ENCODE assay signal across 9 cellular contexts in genomic region chr13:50410921-50411712, GRCh38.
DNase-seq lines count a peak whose midpoint lies in the region; ATAC-seq and TF ChIP-seq lines count a peak whose summit lies in the region.
"Had no signal": no experiment of that assay in that cellular context is flagged by ENCODE, and none has a peak within 500 bp of the region (broad histone marks: within the 10 kb centered on the region; RNA-seq: fewer than 3 reads in every experiment).

No MANE protein-coding gene starts in this region.

- H3K4me1 Mint-ChIP-seq in activated CD8-positive, alpha-beta memory T cell treated with anti-CD3 and anti-CD28 coated beads, Interleukin-2, amount 10 ng/mL, durations not matched to agents 7 days and 5 days = no peaks in the 10 kb centered on the region

- WGBS in transverse colon (ENCODE audit: low coverage in 1 of 2), 2 donors = 60 to 83% methylated on average over 1 to 5 of the region's 5 CpGs

- BruUV-seq in PC-3 (replicated peaks; lab: Mats Ljungman, UMichigan) = no TSS peak

- H2AFZ ChIP-seq in PC-3 (ENCODE audit: low read length) = no peak overlapping the region

- H3K27ac Mint-ChIP-seq in activated CD8-positive, alpha-beta memory T cell treated with anti-CD3 and anti-CD28 coated beads, Interleukin-2, amount 10 ng/mL, durations not matched to agents 7 days and 5 days = no peak overlapping the region

- peaks cover 11% of the 10 kb centered on the region for H3K27me3 Mint-ChIP-seq in activated CD8-positive, alpha-beta memory T cell treated with anti-CD3 and anti-CD28 coated beads, Interleukin-2, amount 10 ng/mL, durations not matched to agents 7 days and 5 days

- H3K9me3 ChIP-seq in PC-3 (ENCODE audit: low read length) (no peaks in the 10 kb centered on the region), transverse colon (no peaks in the 10 kb centered on the region)

- no peaks in the 10 kb centered on the region for H3F3A ChIP-seq in PC-3 (ENCODE audit: low read length, unreplicated experiment)

- intact Hi-C loops in PC-3 (cut with micrococcal nuclease) = no loop called here
- intact Hi-C loops in transverse colon (cut with DNase I; ENCODE audit: low total_unique reads) = no loop called here

- H3K36me3 ChIP-seq in PC-3 (ENCODE audit: low read depth, low read length) (no peaks in the 10 kb centered on the region), transverse colon (no peaks in the 10 kb centered on the region)

- ATAC-seq in PC-3 = peak; percentile 88
- peak; percentile 65 for ATAC-seq in esophagus mucosa
- no peak for ATAC-seq in activated CD8-positive, alpha-beta memory T cell treated with anti-CD3 and anti-CD28 coated beads, Interleukin-2, amount 10 ng/mL, durations not matched to agents 7 days and 5 days
- no peak for ATAC-seq in HG02973 (IDR thresholded peaks at IDR 0.05; ENCODE audit: unreplicated experiment)

- no peak for TF ChIP-seq EP300 in transverse colon (IDR thresholded peaks at IDR 0.05; ENCODE audit: low read depth)

- H3K4me1 ChIP-seq in PC-3 (ENCODE audit: insufficient read depth, low read length) (peaks cover 41% of the 10 kb centered on the region), transverse colon (peaks cover 0 to 3% (median 0%) of the 10 kb centered on the region in 4 donors)

- in situ Hi-C loops in transverse colon (cut with MboI; ENCODE audit: low pct_ligation_motif_present in 1 of 4, low pct_unique_long_range_greater_than_20kb in 1 of 4, low sequenced_read_pairs in 3 of 4) = no loop called here

- peak overlapping the region; percentile 28 for H3K4me2 ChIP-seq in PC-3 (ENCODE audit: low read length)

- H3K27me3 ChIP-seq in PC-3 (ENCODE audit: low read length) = no peaks in the 10 kb centered on the region
- no peaks in the 10 kb centered on the region for H3K27me3 ChIP-seq in transverse colon

- H3K27ac ChIP-seq in PC-3 (ENCODE audit: low read length) = peak overlapping the region; percentile 86
- H3K27ac ChIP-seq in transverse colon = peak overlapping the region in 1 of 4 donors; percentile 30

- CTCF ChIA-PET in PC-3 (lab: Charles Lee) = no interaction called here
- CTCF ChIA-PET in activated CD8-positive, alpha-beta memory T cell treated with anti-CD3 and anti-CD28 coated beads, Interleukin-2, amount 10 ng/mL, durations not matched to agents 7 days and 5 days (lab: Charles Lee) = no interaction called here

- peak; percentile 85 for DNase-seq in ELF-1 (ENCODE audit: low read depth, low spot score)
- peak; percentile 82 for DNase-seq in PC-3
- peak; percentile 66 for DNase-seq in non-pigmented ciliary epithelial cell (ENCODE audit: low read depth)
- DNase-seq in activated CD8-positive, alpha-beta memory T cell treated with anti-CD3 and anti-CD28 coated beads, Interleukin-2, amount 10 ng/mL, durations not matched to agents 7 days and 5 days = no peak
- DNase-seq in transverse colon = no peak
- no peak for DNase-seq in SIG-M5 treated with dmso at 0.1 percent for 504 hours (lab: John Stamatoyannopoulos, UW; ENCODE audit: unreplicated experiment)
- DNase-seq: NCI-H82 had no signal

- no peak for TF ChIP-seq CTCF in PC-3 (conservative IDR thresholded peaks at IDR 0.05; ENCODE audit: low read depth, low read length)
- TF ChIP-seq CTCF in transverse colon (IDR thresholded peaks at IDR 0.05) = no peak

- H3K9me3 Mint-ChIP-seq in activated CD8-positive, alpha-beta memory T cell treated with anti-CD3 and anti-CD28 coated beads, Interleukin-2, amount 10 ng/mL, durations not matched to agents 7 days and 5 days (ENCODE audit: low read depth) = peaks cover 4% of the 10 kb centered on the region

- no peaks in the 10 kb centered on the region for H4K20me1 ChIP-seq in PC-3 (ENCODE audit: low read length)

- TF ChIP-seq POLR2A in transverse colon (IDR thresholded peaks at IDR 0.05) = no peak

- peaks cover 2% of the 10 kb centered on the region for H3K36me3 Mint-ChIP-seq in activated CD8-positive, alpha-beta memory T cell treated with anti-CD3 and anti-CD28 coated beads, Interleukin-2, amount 10 ng/mL, durations not matched to agents 7 days and 5 days

- POLR2A ChIA-PET in PC-3 (lab: Charles Lee; ENCODE audit: unreplicated experiment) = interaction anchor here (0.7 kb wide), 1 partner anchor 328 kb away, joined by 5 read pairs; no protein-coding TSS in a partner anchor

- H3K4me3 Mint-ChIP-seq in activated CD8-positive, alpha-beta memory T cell treated with anti-CD3 and anti-CD28 coated beads, Interleukin-2, amount 10 ng/mL, durations not matched to agents 7 days and 5 days = no peak overlapping the region

- H3K79me2 ChIP-seq in PC-3 (ENCODE audit: low read length) = no peaks in the 10 kb centered on the region

- H3K9ac ChIP-seq in PC-3 (ENCODE audit: low read length) = peak overlapping the region; percentile 29; the same call in 1 of the 2 replicates

- H3K4me3 ChIP-seq in PC-3 (ENCODE audit: low read length) = 0 out of 2 replicates have a peak overlapping the region, but pooled peaks have one; percentile 22
- no peak overlapping the region for H3K4me3 ChIP-seq in transverse colon

- H3K9me2 ChIP-seq in PC-3 (replicated peaks; ENCODE audit: low read length) = no peaks in the 10 kb centered on the region

Comparison
In these comparisons a context has a peak if more than half of its experiments do, and no peak if none do; other contexts are left out.
1. DNase-seq: peak in ELF-1 (single experiment), PC-3 (single experiment) and non-pigmented ciliary epithelial cell (single experiment); none in activated CD8-positive, alpha-beta memory T cell treated with anti-CD3 and anti-CD28 coated beads, Interleukin-2, amount 10 ng/mL, durations not matched to agents 7 days and 5 days (single experiment), transverse colon (single experiment) and SIG-M5 treated with dmso at 0.1 percent for 504 hours (single experiment).
2. ATAC-seq: peak in PC-3 (single experiment) and esophagus mucosa (single experiment); none in activated CD8-positive, alpha-beta memory T cell treated with anti-CD3 and anti-CD28 coated beads, Interleukin-2, amount 10 ng/mL, durations not matched to agents 7 days and 5 days (single experiment) and HG02973 (single experiment).